Comparison of ENCODE assay signal across 23 cellular contexts in the genomic region with DNA sequence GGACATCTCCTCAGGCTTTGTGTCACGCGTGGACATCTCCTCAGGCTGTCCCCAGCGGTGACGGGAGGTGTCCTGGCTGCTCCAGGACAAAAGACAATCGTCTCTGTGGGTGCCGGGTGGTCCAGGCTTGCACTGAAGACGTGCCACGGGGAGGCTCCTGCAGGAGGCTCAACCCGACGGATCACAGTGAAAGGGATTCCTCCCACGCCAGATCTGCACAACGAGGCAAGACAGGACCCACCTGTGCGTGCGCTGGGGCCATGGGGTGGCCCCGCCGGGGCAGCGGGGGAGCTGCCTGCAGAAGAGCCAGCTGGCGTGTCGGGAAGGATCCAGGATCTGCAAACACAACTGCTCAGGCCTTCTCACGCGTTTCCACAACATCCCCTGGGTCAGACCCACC. TPM values are rescaled to one million over a fixed set of nuclear protein-coding genes. Genes with fewer than 3 reads are reported as not detected.
DNase-seq lines count a peak whose midpoint lies in the region; ATAC-seq and TF ChIP-seq lines count a peak whose summit lies in the region.
"Had no signal": no experiment of that assay in that cellular context is flagged by ENCODE, and none has a peak within 500 bp of the region (broad histone marks: within the 10 kb centered on the region; RNA-seq: fewer than 3 reads in every experiment).

No MANE protein-coding gene starts in this region.

- 70 to 80% (median 76%) methylated on average over 20 to 21 of the region's 21 CpGs for WGBS in psoas muscle, 3 donors

- intact Hi-C loops in Right ventricle myocardium superior (cut with DNase I) (no loop called here), lower lobe of right lung (cut with DNase I) (no loop called here), psoas muscle (cut with DNase I) (no loop called here)

- H3K27ac ChIP-seq in right atrium auricular region = no peak overlapping the region
- H3K27ac ChIP-seq in lower lobe of right lung = no peak overlapping the region
- no peak overlapping the region for H3K27ac ChIP-seq in psoas muscle
- H3K27ac ChIP-seq: A549; BLaER1 treated with 17β-estradiol and CSF1 and Interleukin-3, amounts not matched to agents 10 nM and 100 nM had no signal

- ATAC-seq in Right ventricle myocardium superior (ENCODE audit: poor library complexity) (no peak), lower lobe of right lung (no peak), psoas muscle (no peak), GM18519 (IDR thresholded peaks at IDR 0.05; ENCODE audit: low FRiP score, unreplicated experiment) (no peak)
- ATAC-seq: A549, GM23338, HCT116 had no signal

- H3K4me3 ChIP-seq in right atrium auricular region = no peak overlapping the region
- no peak overlapping the region for H3K4me3 ChIP-seq in lower lobe of right lung
- H3K4me3 ChIP-seq in psoas muscle = no peak overlapping the region
- H3K4me3 ChIP-seq: A549; BLaER1 treated with 17β-estradiol and CSF1 and Interleukin-3, amounts not matched to agents 10 nM and 100 nM; GM23338 had no signal

- no peaks in the 10 kb centered on the region for H3K9me3 Mint-ChIP-seq in chondrocyte (ENCODE audit: low read depth)
- H3K9me3 Mint-ChIP-seq: CD14-positive monocyte; CD4-positive, alpha-beta T cell; CD8-positive, alpha-beta memory T cell; GM23338; H9 had no signal

- TF ChIP-seq CTCF in right atrium auricular region (IDR thresholded peaks at IDR 0.05) (no peak), chondrocyte (IDR thresholded peaks at IDR 0.05) (no peak), lower lobe of right lung (IDR thresholded peaks at IDR 0.05) (no peak), psoas muscle (IDR thresholded peaks at IDR 0.05) (no peak)

- H3K4me3 Mint-ChIP-seq in chondrocyte (ENCODE audit: unreplicated experiment) = no peak overlapping the region
- H3K4me3 Mint-ChIP-seq: CD14-positive monocyte; CD4-positive, alpha-beta T cell; CD8-positive, alpha-beta memory T cell; GM23338; H9 had no signal

- no peak overlapping the region for H3K27ac Mint-ChIP-seq in chondrocyte (ENCODE audit: unreplicated experiment)
- H3K27ac Mint-ChIP-seq: CD14-positive monocyte; CD4-positive, alpha-beta T cell; GM23338; H9 had no signal

- no peaks in the 10 kb centered on the region for H3K9me3 ChIP-seq in right atrium auricular region
- H3K9me3 ChIP-seq in lower lobe of right lung = no peaks in the 10 kb centered on the region
- H3K9me3 ChIP-seq in psoas muscle = no peaks in the 10 kb centered on the region
- H3K9me3 ChIP-seq: A549; BE2C; BLaER1 treated with 17β-estradiol and CSF1 and Interleukin-3, amounts not matched to agents 10 nM and 100 nM had no signal

- H3K4me1 ChIP-seq in right atrium auricular region = no peaks in the 10 kb centered on the region
- no peaks in the 10 kb centered on the region for H3K4me1 ChIP-seq in lower lobe of right lung
- H3K4me1 ChIP-seq in psoas muscle = no peaks in the 10 kb centered on the region
- H3K4me1 ChIP-seq: A549; BE2C; BLaER1 treated with 17β-estradiol and CSF1 and Interleukin-3, amounts not matched to agents 10 nM and 100 nM had no signal

- peaks cover 15% of the 10 kb centered on the region for H3K36me3 Mint-ChIP-seq in chondrocyte (ENCODE audit: low read depth)
- H3K36me3 Mint-ChIP-seq: CD14-positive monocyte; CD8-positive, alpha-beta memory T cell had no signal

- in situ Hi-C loops in G401 (cut with HindIII; ENCODE audit: low sequenced_read_pairs) = no loop called here

- no peaks in the 10 kb centered on the region for H3K27me3 ChIP-seq in right atrium auricular region
- peaks cover 19% of the 10 kb centered on the region for H3K27me3 ChIP-seq in lower lobe of right lung (ENCODE audit: low read depth)
- peaks cover 0 to 31% (median 4%) of the 10 kb centered on the region in 3 donors for H3K27me3 ChIP-seq in psoas muscle (ENCODE audit: insufficient read depth in 3 of 3, low read length in 2 of 3)

- no peaks in the 10 kb centered on the region for H3K4me1 Mint-ChIP-seq in chondrocyte (ENCODE audit: low read depth)
- H3K4me1 Mint-ChIP-seq: CD14-positive monocyte; CD8-positive, alpha-beta memory T cell had no signal

- H3K36me3 ChIP-seq in right atrium auricular region = no peaks in the 10 kb centered on the region
- no peaks in the 10 kb centered on the region for H3K36me3 ChIP-seq in lower lobe of right lung
- H3K36me3 ChIP-seq in psoas muscle (ENCODE audit: insufficient read depth in 1 of 2, low read depth in 1 of 2) = no peaks in the 10 kb centered on the region
- H3K36me3 ChIP-seq: BE2C; BLaER1 treated with 17β-estradiol and CSF1 and Interleukin-3, amounts not matched to agents 10 nM and 100 nM had no signal

- DNase-seq in Right ventricle myocardium superior (peak; percentile 27), right atrium auricular region (ENCODE audit: low spot score) (no peak), chondrocyte (ENCODE audit: low spot score) (peak; percentile 84), lower lobe of right lung (peak; percentile 37), psoas muscle (peak; percentile 2 to 21), G401 (ENCODE audit: low spot score) (no peak)
- DNase-seq: 8988T; ACHN; AML-193; BE2C; CD4-positive, alpha-beta T cell; DMS 273 treated with DMSO at 0.1 percent for 48 hours; DMS79; EL; GF-D8; H9 had no signal

- H3K27me3 Mint-ChIP-seq in chondrocyte (ENCODE audit: low read depth) = peaks cover 8% of the 10 kb centered on the region

RNA-seq across cellular contexts. Expression of a gene that starts 18.8 kb away (rescaled TPM):
- total RNA-seq in Right ventricle myocardium superior (0.89 TPM), right atrium auricular region (1 to 10 TPM in 1 of 2 donors, under 1 TPM in 1; 0.22 to 1.5 TPM), chondrocyte (1.1 to 4.1 TPM (median 2.0 TPM) in 3 replicates), lower lobe of right lung (10.6 TPM), psoas muscle (under 1 TPM; 0.29 to 0.56 (median 0.49) TPM)
- polyA plus RNA-seq in psoas muscle = under 1 TPM; 0.29 to 0.55 (median 0.52) TPM
- 16.0 and 20.2 TPM in 2 replicates for total RNA-seq in G401 (2014; rRNA removed; shearing (Covaris generic))
- total RNA-seq: CD8-positive, alpha-beta memory T cell had no signal
- polyA plus RNA-seq: CD14-positive monocyte had no signal

Comparison
In these comparisons a context has a peak if more than half of its experiments do, and no peak if none do; other contexts are left out.
1. DNase-seq: peak in Right ventricle myocardium superior (single experiment), chondrocyte (single experiment), lower lobe of right lung (single experiment) and psoas muscle (2 of 2); none in right atrium auricular region (single experiment) and G401 (single experiment).